ENCODE assay signal across 12 cellular contexts in the genomic region with DNA sequence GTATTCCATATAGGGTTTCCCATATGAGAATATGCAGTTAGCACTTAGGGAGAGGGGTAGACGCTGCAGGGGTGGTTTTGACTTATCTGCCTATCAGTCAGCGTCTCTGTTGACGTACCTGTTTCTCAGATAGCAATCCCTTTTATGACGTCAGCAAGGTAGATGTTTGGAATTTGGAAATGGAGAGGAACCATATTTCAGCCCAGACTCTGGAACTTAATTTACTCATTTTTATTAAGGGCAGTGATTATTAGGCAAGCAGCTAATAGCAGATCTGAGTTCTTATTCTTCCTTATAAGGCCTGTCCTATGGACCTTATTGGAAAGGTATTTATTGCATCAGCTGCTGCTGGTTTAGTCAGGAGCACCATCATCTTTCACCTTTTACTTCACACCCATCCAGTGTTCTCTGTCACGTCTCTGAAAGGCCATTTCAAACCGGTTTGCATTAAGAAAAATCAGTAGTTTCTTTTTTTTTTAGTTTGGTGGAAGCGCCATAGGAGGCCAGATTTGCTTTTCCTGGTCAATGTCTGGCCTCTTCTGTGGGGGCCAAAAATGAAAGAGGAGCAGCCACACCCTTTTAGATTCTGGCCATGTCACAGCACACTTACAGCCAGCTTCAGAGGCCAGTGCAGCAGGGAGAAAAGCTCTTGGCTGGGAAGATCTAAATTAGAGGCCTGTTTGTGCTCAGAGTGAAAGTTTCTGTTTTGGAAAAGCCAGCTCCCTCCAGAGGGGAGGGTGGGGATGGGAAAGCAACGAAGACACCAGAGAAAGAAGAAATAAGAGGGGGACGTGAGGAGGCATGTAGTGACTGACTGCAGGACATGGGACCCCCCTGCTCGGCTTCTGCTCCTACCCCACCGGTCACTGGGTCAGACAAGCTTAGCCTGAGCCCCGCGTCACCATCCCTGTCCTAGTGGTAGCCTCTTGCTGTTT.
DNase-seq lines count a peak whose midpoint lies in the region; ATAC-seq, FAIRE-seq and TF ChIP-seq lines count a peak whose summit lies in the region.
"Had no signal": no experiment of that assay in that cellular context is flagged by ENCODE, and none has a peak within 500 bp of the region (broad histone marks: within the 10 kb centered on the region; RNA-seq: fewer than 3 reads in every experiment).

No MANE protein-coding gene starts in this region.

- ATAC-seq in heart right ventricle, result peak; percentile 54 to 85 (median 66)
- ATAC-seq in foreskin keratinocyte, result no peak
- ATAC-seq in GM18867 (IDR thresholded peaks at IDR 0.05; ENCODE audit: unreplicated experiment), result no peak
- ATAC-seq: CD8-positive, alpha-beta T cell had no signal

- H3K4me1 ChIP-seq in astrocyte (ENCODE audit: insufficient read depth, low read length), result peaks cover 23% of the 10 kb centered on the region
- peaks cover 0 to 75% (median 41%) of the 10 kb centered on the region in 9 donors for H3K4me1 ChIP-seq in heart right ventricle
- peaks cover 8 to 20% (median 17%) of the 10 kb centered on the region in 3 donors for H3K4me1 ChIP-seq in skeletal muscle tissue (ENCODE audit: control insufficient read depth in 3 of 3, insufficient read depth in 3 of 3, low read length in 3 of 3)
- H3K4me1 ChIP-seq in foreskin keratinocyte, result peaks cover 29% of the 10 kb centered on the region

- H3K27me3 ChIP-seq in astrocyte (ENCODE audit: insufficient read depth, low read length) (no peaks in the 10 kb centered on the region), heart right ventricle (peaks cover 0 to under 1% (median 0%) of the 10 kb centered on the region in 7 donors), skeletal muscle tissue (ENCODE audit: control insufficient read depth in 3 of 3, insufficient read depth in 3 of 3, low read length in 3 of 3) (no peaks in the 10 kb centered on the region), foreskin keratinocyte (no peaks in the 10 kb centered on the region)

- H4K20me1 ChIP-seq in astrocyte (ENCODE audit: insufficient read depth, low read length), result no peaks in the 10 kb centered on the region

- H3K9me3 Mint-ChIP-seq in CD14-positive monocyte (peaks cover 8 to 29% (median 26%) of the 10 kb centered on the region in 7 donors), astrocyte (ENCODE audit: unreplicated experiment) (no peaks in the 10 kb centered on the region)

- H3K36me3 Mint-ChIP-seq in CD14-positive monocyte (peaks cover 60 to 75% of the 10 kb centered on the region in 2 donors), astrocyte (ENCODE audit: low read depth, unreplicated experiment) (peaks cover 29% of the 10 kb centered on the region)

- FAIRE-seq in astrocyte (lab: Jason Lieb, UNC), result no peak

- peaks cover 73% of the 10 kb centered on the region for H3K4me1 Mint-ChIP-seq in CD14-positive monocyte
- H3K4me1 Mint-ChIP-seq in astrocyte (ENCODE audit: low read depth, unreplicated experiment), result peaks cover 52% of the 10 kb centered on the region

- DNase-seq in CD14-positive monocyte (ENCODE audit: low spot score) (no peak), astrocyte (ENCODE audit: low read depth) (no peak), heart right ventricle (no peak), AML-193 (lab: John Stamatoyannopoulos, UW) (no peak), foreskin keratinocyte (no peak), CD1c-positive myeloid dendritic cell (ENCODE audit: extremely low spot score) (no peak)
- DNase-seq: activated CD4-positive, alpha-beta T cell treated with anti-CD3 and anti-CD28 coated beads for 4 hours; CD8-positive, alpha-beta T cell; NCI-H1092 treated with DMSO at 0.1 percent for 48 hours; NCI-H774 had no signal

- peak overlapping the region in 1 of 2 donors; percentile 70 for H3K4me3 Mint-ChIP-seq in CD14-positive monocyte
- no peak overlapping the region for H3K4me3 Mint-ChIP-seq in astrocyte (ENCODE audit: unreplicated experiment)
- H3K4me3 Mint-ChIP-seq: CD8-positive, alpha-beta T cell had no signal

- intact Hi-C loops in CD14-positive monocyte (cut with micrococcal nuclease), result loop anchor here (10.0 kb wide), 2 partner anchors 142 to 242 kb away; partner anchors contain the start of gene TCF7L2 (in 1 of the 2)
- intact Hi-C loops in heart right ventricle (cut with DNase I), result no loop called here

- TF ChIP-seq CTCF in CD14-positive monocyte (IDR thresholded peaks at IDR 0.05), result no peak
- TF ChIP-seq CTCF in astrocyte (IDR thresholded peaks at IDR 0.05; ENCODE audit: insufficient read depth, low read depth, low read length), result no peak
- TF ChIP-seq CTCF in heart right ventricle (IDR thresholded peaks at IDR 0.05), result no peak
- TF ChIP-seq CTCF in foreskin keratinocyte (conservative IDR thresholded peaks at IDR 0.05), result no peak

- H3K9ac ChIP-seq in astrocyte (ENCODE audit: low read length) (no peak overlapping the region), skeletal muscle tissue (ENCODE audit: low read depth in 1 of 3, low read length in 3 of 3) (peak overlapping the region in 2 of 3 donors; percentile 40 to 43)

- H3K27me3 Mint-ChIP-seq in CD14-positive monocyte (ENCODE audit: low read depth in 3 of 3), result peaks cover 43 to 78% (median 56%) of the 10 kb centered on the region in 3 donors
- no peaks in the 10 kb centered on the region for H3K27me3 Mint-ChIP-seq in astrocyte (ENCODE audit: low read depth, unreplicated experiment)

- H3K9me3 ChIP-seq in astrocyte (ENCODE audit: insufficient read depth, low read depth, low read length) (no peaks in the 10 kb centered on the region), heart right ventricle (no peaks in the 10 kb centered on the region), skeletal muscle tissue (ENCODE audit: control insufficient read depth in 3 of 3, low read length in 3 of 3) (no peaks in the 10 kb centered on the region)

- H3K27ac Mint-ChIP-seq in CD14-positive monocyte (peak overlapping the region in 4 of 7 donors; percentile 12 to 75 (median 50)), astrocyte (ENCODE audit: unreplicated experiment) (peak overlapping the region; percentile 50)
- H3K27ac Mint-ChIP-seq: CD8-positive, alpha-beta T cell had no signal

- no peak overlapping the region for H3K27ac ChIP-seq in astrocyte (ENCODE audit: low read depth, low read length)
- peak overlapping the region in 8 of 10 donors; percentile 14 to 66 (median 30) for H3K27ac ChIP-seq in heart right ventricle
- peak overlapping the region; percentile 23 for H3K27ac ChIP-seq in skeletal muscle tissue (ENCODE audit: low read depth, low read length)
- H3K27ac ChIP-seq in foreskin keratinocyte, result no peak overlapping the region

- H2AFZ ChIP-seq in astrocyte (ENCODE audit: low read depth, low read length), result no peak overlapping the region

- no peaks in the 10 kb centered on the region for H3K79me2 ChIP-seq in astrocyte (ENCODE audit: insufficient read depth, low read length)

- H3K36me3 ChIP-seq in astrocyte (ENCODE audit: insufficient read depth, low read length), result no peaks in the 10 kb centered on the region
- H3K36me3 ChIP-seq in heart right ventricle, result peaks cover 0 to 6% (median 0%) of the 10 kb centered on the region in 9 donors
- peaks cover 0 to 2% (median 0%) of the 10 kb centered on the region in 3 donors for H3K36me3 ChIP-seq in skeletal muscle tissue (ENCODE audit: control insufficient read depth in 3 of 3, insufficient read depth in 3 of 3, low read length in 3 of 3)

- no peak overlapping the region for H3K4me3 ChIP-seq in astrocyte (ENCODE audit: insufficient read depth, low read depth, low read length)
- no peak overlapping the region for H3K4me3 ChIP-seq in heart right ventricle
- no peak overlapping the region for H3K4me3 ChIP-seq in skeletal muscle tissue (ENCODE audit: low read length in 3 of 3)

- no peak overlapping the region for H3K4me2 ChIP-seq in astrocyte (ENCODE audit: low read length)

- 82 to 83% methylated on average over 13 of the region's 13 CpGs for WGBS in heart right ventricle, 2 donors

Comparison
In these comparisons a context has a peak if more than half of its experiments do, and no peak if none do; other contexts are left out.
1. H3K27ac ChIP-seq: peak in heart right ventricle (8 of 10) and skeletal muscle tissue (single experiment); none in astrocyte (single experiment) and foreskin keratinocyte (single experiment).
2. ATAC-seq: peak in heart right ventricle (8 of 8); none in foreskin keratinocyte (single experiment) and GM18867 (single experiment).
3. intact Hi-C loops: an anchor here in CD14-positive monocyte (10.0 kb wide); none called in heart right ventricle.